26 cellular contexts compared by ENCODE assay signal in genomic region chr11:125281831-125282595, GRCh38.
DNase-seq lines count a peak whose midpoint lies in the region; ATAC-seq, FAIRE-seq and TF ChIP-seq lines count a peak whose summit lies in the region.
"Had no signal": no experiment of that assay in that cellular context is flagged by ENCODE, and none has a peak within 500 bp of the region (broad histone marks: within the 10 kb centered on the region; RNA-seq: fewer than 3 reads in every experiment).

No MANE protein-coding gene starts in this region.

- no peak for DNase-seq in D721Med (ENCODE audit: insufficient read length, low spot score)
- peak; percentile 14 for DNase-seq in M059J (ENCODE audit: low read depth)
- no peak for DNase-seq in kidney tubule cell (ENCODE audit: low spot score)
- DNase-seq in ureter (ENCODE audit: low spot score), result no peak
- no peak for DNase-seq in NCI-H1048 (lab: John Stamatoyannopoulos, UW)
- no peak for DNase-seq in NCI-H1417 treated with DMSO at 0.1 percent for 48 hours (lab: John Stamatoyannopoulos, UW)
- DNase-seq: activated naive CD4-positive, alpha-beta T cell; activated T-cell treated with anti-CD3 and anti-CD28 coated beads for 4 hours; CD4-positive, CD25-positive, alpha-beta regulatory T cell; DMS53; effector CD4-positive, alpha-beta T cell; KBM-7; kidney glomerular epithelial cell; naive thymus-derived CD8-positive, alpha-beta T cell; NCI-H1092; NCI-H2107; pancreas; right lobe of liver; Right ventricle myocardium superior; SW 1271 had no signal

- FAIRE-seq in D721Med (lab: Jason Lieb, UNC), result peak; percentile 44
- FAIRE-seq: GM12878, H1, pancreas, TTC549 had no signal

- H3K4me3 Mint-ChIP-seq in activated T-helper 17 cell treated with anti-CD3 and anti-CD28 coated beads, Interleukin-2, amount 50 U/mL, for 72 hours, result no peak overlapping the region
- H3K4me3 Mint-ChIP-seq in nephron, result no peak overlapping the region
- H3K4me3 Mint-ChIP-seq: CD4-positive, CD25-positive, alpha-beta regulatory T cell; central memory CD8-positive, alpha-beta T cell; naive thymus-derived CD8-positive, alpha-beta T cell had no signal

- ATAC-seq in activated T-helper 17 cell treated with anti-CD3 and anti-CD28 coated beads, Interleukin-2, amount 50 U/mL, for 72 hours (replicated peaks), result peak; percentile 64
- ATAC-seq: GM12878; naive thymus-derived CD8-positive, alpha-beta T cell; pancreas had no signal

- peaks cover 3% of the 10 kb centered on the region for H3K27me3 Mint-ChIP-seq in activated T-helper 17 cell treated with anti-CD3 and anti-CD28 coated beads, Interleukin-2, amount 50 U/mL, for 72 hours
- H3K27me3 Mint-ChIP-seq in nephron (ENCODE audit: low read depth), result peaks cover 4% of the 10 kb centered on the region

- H3K27ac Mint-ChIP-seq in activated T-helper 17 cell treated with anti-CD3 and anti-CD28 coated beads, Interleukin-2, amount 50 U/mL, for 72 hours, result no peak overlapping the region
- peak overlapping the region; percentile 67 to 74 (median 70) for H3K27ac Mint-ChIP-seq in nephron
- H3K27ac Mint-ChIP-seq: CD4-positive, CD25-positive, alpha-beta regulatory T cell; naive thymus-derived CD8-positive, alpha-beta T cell had no signal

- H3K4me1 Mint-ChIP-seq in activated T-helper 17 cell treated with anti-CD3 and anti-CD28 coated beads, Interleukin-2, amount 50 U/mL, for 72 hours, result no peaks in the 10 kb centered on the region
- peaks cover 51% of the 10 kb centered on the region for H3K4me1 Mint-ChIP-seq in nephron
- H3K4me1 Mint-ChIP-seq: CD4-positive, CD25-positive, alpha-beta regulatory T cell; central memory CD8-positive, alpha-beta T cell; naive thymus-derived CD8-positive, alpha-beta T cell had no signal

- TF ChIP-seq CTCF in D721Med (IDR thresholded peaks at IDR 0.05; ENCODE audit: insufficient read depth, missing control alignments) (no peak), nephron (IDR thresholded peaks at IDR 0.05; ENCODE audit: unreplicated experiment in 3 of 3) (no peak)

- H3K9me3 Mint-ChIP-seq in activated T-helper 17 cell treated with anti-CD3 and anti-CD28 coated beads, Interleukin-2, amount 50 U/mL, for 72 hours, result no peaks in the 10 kb centered on the region
- H3K9me3 Mint-ChIP-seq in nephron, result no peaks in the 10 kb centered on the region
- H3K9me3 Mint-ChIP-seq: central memory CD8-positive, alpha-beta T cell; naive thymus-derived CD8-positive, alpha-beta T cell had no signal

- H3K36me3 Mint-ChIP-seq in activated T-helper 17 cell treated with anti-CD3 and anti-CD28 coated beads, Interleukin-2, amount 50 U/mL, for 72 hours (ENCODE audit: low read depth), result no peaks in the 10 kb centered on the region
- no peaks in the 10 kb centered on the region for H3K36me3 Mint-ChIP-seq in nephron (ENCODE audit: low read depth)
- H3K36me3 Mint-ChIP-seq: CD4-positive, CD25-positive, alpha-beta regulatory T cell; naive thymus-derived CD8-positive, alpha-beta T cell had no signal
